Comparison of ENCODE assay signal across 14 cellular contexts in the genomic region with DNA sequence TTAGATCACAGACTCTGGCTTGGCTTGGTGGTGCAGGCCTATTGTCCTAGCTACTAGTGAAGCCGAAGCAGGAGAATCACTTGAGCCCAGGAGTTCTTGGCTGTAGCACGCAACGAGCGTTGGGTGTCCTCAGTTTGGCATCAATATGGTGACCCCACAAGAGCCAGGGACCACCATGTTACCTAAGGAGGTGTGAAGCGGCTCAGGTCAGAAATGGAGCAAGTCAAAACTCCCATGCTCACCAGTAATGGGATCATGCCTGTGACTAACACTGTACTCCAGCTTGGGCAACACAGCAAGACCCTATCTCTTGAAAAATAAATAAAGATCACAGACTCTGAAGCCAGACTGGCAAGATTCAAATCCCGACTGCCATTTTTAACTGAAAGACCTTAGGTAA. TPM values are rescaled to one million over a fixed set of nuclear protein-coding genes. Genes with fewer than 3 reads are reported as not detected.
"Had no signal": no experiment of that assay in that cellular context is flagged by ENCODE, and none has a peak within 500 bp of the region (broad histone marks: within the 10 kb centered on the region; RNA-seq: fewer than 3 reads in every experiment).

No MANE protein-coding gene starts in this region.

- H3K27me3 ChIP-seq: colonic mucosa, foreskin keratinocyte, sigmoid colon, suprapubic skin, upper lobe of right lung had no signal

- DNase-seq: activated CD4-positive, CD25-positive, alpha-beta regulatory T cell treated with anti-CD3 and anti-CD28 coated beads, Interleukin-2, amount 50 U/mL, for 72 hours; activated gamma-delta T cell treated with Interleukin-2 at 50 U/mL for 16 hours; activated T-cell treated with anti-CD3 and anti-CD28 coated beads, Interleukin-2, amount 50 U/mL, for 1 hour; colonic mucosa; foreskin keratinocyte; nephron progenitor cell; sigmoid colon; stimulated activated CD4-positive, alpha-beta T cell treated with anti-CD3 and anti-CD28 coated beads, Interleukin-2, amount 100 ng/mL, for 24 hours; stimulated activated naive CD4-positive, alpha-beta T cell treated with Interleukin-2 at 50 U/mL for 16 hours; upper lobe of right lung had no signal

- ATAC-seq: foreskin keratinocyte, SK-N-SH treated with all-trans-retinoic acid at 6 μM for 48 hours, upper lobe of right lung had no signal

- H3K4me3 Mint-ChIP-seq: nephron progenitor cell had no signal

- H3K27ac ChIP-seq: colonic mucosa, foreskin keratinocyte, suprapubic skin, upper lobe of right lung had no signal

- H3K4me1 ChIP-seq: foreskin keratinocyte had no signal

- H3K9me3 Mint-ChIP-seq: nephron progenitor cell had no signal

- H3K9me3 ChIP-seq: colonic mucosa, sigmoid colon, suprapubic skin, upper lobe of right lung had no signal

- H3K36me3 ChIP-seq: colonic mucosa, sigmoid colon, suprapubic skin, upper lobe of right lung had no signal

- H3K27ac Mint-ChIP-seq: nephron progenitor cell had no signal

- H3K4me3 ChIP-seq: colonic mucosa, sigmoid colon, suprapubic skin, upper lobe of right lung had no signal

RNA-seq across cellular contexts. Expression of a gene that starts 29.9 kb away (rescaled TPM):
- total RNA-seq: pulmonary artery endothelial cell; T-helper 2 cell treated with Interferon-gamma antibody and Interleukin-4, amounts not matched to agents 100 ng/mL and 5 ng/mL, for 36 hours; upper lobe of right lung had no signal
